ENCODE assay signal across 30 cellular contexts in genomic region chr1:168390261-168390660, GRCh38.
"Had no signal": no experiment of that assay in that cellular context is flagged by ENCODE, and none has a peak within 500 bp of the region (broad histone marks: within the 10 kb centered on the region; RNA-seq: fewer than 3 reads in every experiment).

No MANE protein-coding gene starts in this region.

- H3K27me3 ChIP-seq: esophagus muscularis mucosa, gastroesophageal sphincter, hepatocyte, right lobe of liver, upper lobe of right lung, uterus had no signal

- H3K27ac ChIP-seq: esophagus muscularis mucosa, foreskin keratinocyte, gastroesophageal sphincter, heart left ventricle, hepatocyte, left ventricle myocardium inferior, neural progenitor cell, parathyroid adenoma, right lobe of liver, thoracic aorta, transverse colon, upper lobe of right lung, uterus had no signal

- H3K36me3 ChIP-seq: esophagus muscularis mucosa, gastroesophageal sphincter, heart left ventricle, left ventricle myocardium inferior, neural progenitor cell, right lobe of liver, thoracic aorta, transverse colon, upper lobe of right lung, uterus had no signal

- H3K9me3 ChIP-seq: esophagus muscularis mucosa, gastroesophageal sphincter, heart left ventricle, mucosa of descending colon, right lobe of liver, thoracic aorta, transverse colon, upper lobe of right lung, uterus had no signal

- H3K27ac Mint-ChIP-seq: endodermal cell; mesothelial cell of epicardium; naive thymus-derived CD4-positive, alpha-beta T cell; nephron; neural progenitor cell; progenitor cell of endocrine pancreas; stimulated activated naive B cell treated with anti-CD40 and anti-IgM and Interleukin-4, amounts not matched to agents 10 μg/mL and 1 μg/mL and 100 μg/mL, for 72 hours; stimulated activated naive CD8-positive, alpha-beta T cell treated with anti-CD3 and anti-CD28 coated beads, Interleukin-15, Interleukin-2, amounts not matched to agents 100 ng/mL and 50 ng/mL, for 24 hours had no signal

- H3K9me3 Mint-ChIP-seq: endodermal cell; naive thymus-derived CD4-positive, alpha-beta T cell; nephron; neural progenitor cell; stimulated activated naive B cell treated with anti-CD40 and anti-IgM and Interleukin-4, amounts not matched to agents 10 μg/mL and 1 μg/mL and 100 μg/mL, for 72 hours; stimulated activated naive CD8-positive, alpha-beta T cell treated with anti-CD3 and anti-CD28 coated beads, Interleukin-15, Interleukin-2, amounts not matched to agents 100 ng/mL and 50 ng/mL, for 24 hours had no signal

- H3K36me3 Mint-ChIP-seq: mesothelial cell of epicardium; neural progenitor cell; stimulated activated naive B cell treated with anti-CD40 and anti-IgM and Interleukin-4, amounts not matched to agents 10 μg/mL and 1 μg/mL and 100 μg/mL, for 72 hours had no signal

- ATAC-seq: foreskin keratinocyte; gastroesophageal sphincter; heart left ventricle; left colon; mucosa of descending colon; naive thymus-derived CD4-positive, alpha-beta T cell; right lobe of liver; stimulated activated naive B cell treated with anti-CD40 and anti-IgM and Interleukin-4, amounts not matched to agents 10 μg/mL and 1 μg/mL and 100 μg/mL, for 72 hours; upper lobe of right lung had no signal

- DNase-seq: dorsolateral prefrontal cortex; effector CD4-positive, alpha-beta T cell; foreskin keratinocyte; heart left ventricle; kidney glomerular epithelial cell; left colon; left ventricle myocardium inferior; mesenchymal stem cell; mucosa of descending colon; naive thymus-derived CD4-positive, alpha-beta T cell; right lobe of liver; small intestine; stimulated activated CD4-positive, alpha-beta T cell treated with anti-CD3 and anti-CD28 coated beads, Interleukin-15, amount 100 ng/mL, for 24 hours; stimulated activated CD4-positive, alpha-beta T cell treated with anti-CD3 and anti-CD28 coated beads, Interleukin-2, amount 100 ng/mL, for 48 hours; stimulated activated naive B cell treated with anti-CD40 and anti-IgM and Interleukin-4, amounts not matched to agents 10 μg/mL and 1 μg/mL and 100 μg/mL, for 72 hours; transverse colon; upper lobe of right lung; uterus had no signal

- H3K4me3 Mint-ChIP-seq: endodermal cell; mesothelial cell of epicardium; naive thymus-derived CD4-positive, alpha-beta T cell; nephron; neural progenitor cell; stimulated activated naive B cell treated with anti-CD40 and anti-IgM and Interleukin-4, amounts not matched to agents 10 μg/mL and 1 μg/mL and 100 μg/mL, for 72 hours; stimulated activated naive CD8-positive, alpha-beta T cell treated with anti-CD3 and anti-CD28 coated beads, Interleukin-15, Interleukin-2, amounts not matched to agents 100 ng/mL and 50 ng/mL, for 24 hours had no signal

- H3K4me1 ChIP-seq: foreskin keratinocyte had no signal

- H3K4me3 ChIP-seq: dorsolateral prefrontal cortex, esophagus muscularis mucosa, gastroesophageal sphincter, heart left ventricle, hepatocyte, left ventricle myocardium inferior, lung, mucosa of descending colon, neural progenitor cell, right lobe of liver, thoracic aorta, transverse colon, upper lobe of right lung, uterus had no signal
